Comparison of ENCODE assay signal across 8 cellular contexts in the genomic region with DNA sequence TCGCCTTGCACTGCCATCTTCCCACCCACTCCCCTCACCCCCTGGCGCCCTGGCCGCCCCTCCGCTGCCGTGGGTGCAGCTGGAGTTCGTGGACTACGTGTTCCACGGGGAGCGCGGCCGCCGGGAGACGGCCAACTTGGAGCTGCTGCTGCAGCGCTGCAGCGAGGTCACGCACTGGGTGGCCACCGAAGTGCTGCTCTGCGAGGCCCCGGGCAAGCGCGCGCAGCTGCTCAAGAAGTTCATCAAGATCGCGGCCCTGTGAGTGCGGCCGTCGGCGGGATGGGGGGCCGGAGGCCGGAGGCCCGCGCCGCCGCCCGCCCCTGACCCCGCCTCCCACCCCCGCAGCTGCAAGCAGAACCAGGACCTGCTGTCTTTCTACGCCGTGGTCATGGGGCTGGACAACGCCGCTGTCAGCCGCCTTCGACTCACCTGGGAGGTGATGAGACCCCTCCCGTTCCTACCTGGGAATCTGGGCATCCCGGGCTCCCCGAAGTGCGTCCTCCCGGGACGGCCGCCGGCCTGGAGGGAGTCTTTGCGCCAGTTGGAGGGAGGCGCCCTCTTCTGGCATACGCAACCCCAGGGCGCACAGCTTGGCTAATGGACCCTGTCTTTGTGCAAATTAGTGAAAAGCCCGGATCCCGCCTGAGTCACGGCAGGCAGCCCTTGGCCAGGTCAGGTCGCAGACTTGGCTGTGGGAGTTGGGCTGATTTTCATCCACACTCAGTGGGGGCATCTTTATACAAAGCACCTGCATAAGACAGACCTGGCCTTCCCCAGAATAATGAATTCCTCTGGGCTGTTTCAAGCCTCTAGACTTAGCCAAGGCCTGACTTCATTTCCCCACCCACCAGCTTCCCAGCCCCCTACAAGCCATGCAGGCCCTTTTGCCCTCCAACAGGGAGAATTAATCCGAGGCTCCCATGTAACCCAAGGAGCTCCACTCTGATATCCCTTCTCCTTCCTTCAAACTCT. TPM values are rescaled to one million over a fixed set of nuclear protein-coding genes. Genes with fewer than 3 reads are reported as not detected.
DNase-seq lines count a peak whose midpoint lies in the region; ATAC-seq and TF ChIP-seq lines count a peak whose summit lies in the region.

No MANE protein-coding gene starts in this region.

- no peaks in the 10 kb centered on the region for H3K27me3 Mint-ChIP-seq in chondrocyte (ENCODE audit: low read depth)

- peak overlapping the region; percentile 88 for H3K4me3 Mint-ChIP-seq in chondrocyte (ENCODE audit: unreplicated experiment)

- TF ChIP-seq CTCF in chondrocyte (IDR thresholded peaks at IDR 0.05) (peak; percentile 88), kidney epithelial cell (IDR thresholded peaks at IDR 0.05; ENCODE audit: insufficient read depth, low read length, poor library complexity, severe bottlenecking) (peak; percentile 87)

- H3K4me3 ChIP-seq in kidney epithelial cell (ENCODE audit: low read depth, low read length), result peak overlapping the region; percentile 49

- H3K9me3 Mint-ChIP-seq in chondrocyte (ENCODE audit: low read depth), result no peaks in the 10 kb centered on the region

- ATAC-seq in GM21717 (IDR thresholded peaks at IDR 0.05; ENCODE audit: unreplicated experiment), result peak; percentile 52
- peak; percentile 84 to 85 for ATAC-seq in activated CD4-positive, CD25-positive, alpha-beta regulatory T cell treated with anti-CD3 and anti-CD28 coated beads, Interleukin-2, amount 50 U/mL, for 24 hours
- no peak for ATAC-seq in GM19455 (IDR thresholded peaks at IDR 0.05; ENCODE audit: unreplicated experiment)

- no peaks in the 10 kb centered on the region for H3K27me3 ChIP-seq in kidney epithelial cell (ENCODE audit: control insufficient read depth, insufficient read depth, low read length)

- no peaks in the 10 kb centered on the region for H3K36me3 ChIP-seq in kidney epithelial cell (ENCODE audit: control insufficient read depth, insufficient read depth, low read length)

- peak; percentile 87 for DNase-seq in DMS 273 (lab: John Stamatoyannopoulos, UW; ENCODE audit: unreplicated experiment)
- DNase-seq in NCI-H1092 treated with DMSO at 0.1 percent for 48 hours (lab: John Stamatoyannopoulos, UW), result peak; percentile 48
- no peak for DNase-seq in chondrocyte (ENCODE audit: low spot score)
- DNase-seq in kidney epithelial cell (ENCODE audit: low read depth), result peak; percentile 44
- DNase-seq in stimulated activated CD4-positive, alpha-beta T cell treated with anti-CD3 and anti-CD28 coated beads, Interleukin-15, amount 100 ng/mL, for 48 hours (ENCODE audit: low read depth in 2 of 2), result peak; percentile 21 to 62

- H3K4me1 Mint-ChIP-seq in chondrocyte (ENCODE audit: low read depth), result peaks cover 12% of the 10 kb centered on the region

- peak overlapping the region; percentile 79 for H3K27ac Mint-ChIP-seq in chondrocyte (ENCODE audit: unreplicated experiment)

- peaks cover 5% of the 10 kb centered on the region for H3K36me3 Mint-ChIP-seq in chondrocyte (ENCODE audit: low read depth)

RNA-seq across cellular contexts. Expression of a gene that starts 14.3 kb away (rescaled TPM):
- total RNA-seq in chondrocyte (3.6 to 5.5 TPM (median 3.9 TPM) in 3 replicates), kidney epithelial cell (2.3 and 3.4 TPM in 2 replicates)

RNA-seq across cellular contexts. Expression of a gene that starts 27.6 kb away (rescaled TPM):
- total RNA-seq in chondrocyte, result 25.9 to 28.3 TPM (median 28.1 TPM) in 3 replicates
- 12.6 and 13.9 TPM in 2 replicates for total RNA-seq in kidney epithelial cell

RNA-seq across cellular contexts. Expression of a gene that starts 51.2 kb away (rescaled TPM):
- total RNA-seq in chondrocyte, result 70.2 to 78.3 TPM (median 70.6 TPM) in 3 replicates
- total RNA-seq in kidney epithelial cell, result 38.6 and 42.9 TPM in 2 replicates
